9 cellular contexts compared by ENCODE assay signal in the genomic region with DNA sequence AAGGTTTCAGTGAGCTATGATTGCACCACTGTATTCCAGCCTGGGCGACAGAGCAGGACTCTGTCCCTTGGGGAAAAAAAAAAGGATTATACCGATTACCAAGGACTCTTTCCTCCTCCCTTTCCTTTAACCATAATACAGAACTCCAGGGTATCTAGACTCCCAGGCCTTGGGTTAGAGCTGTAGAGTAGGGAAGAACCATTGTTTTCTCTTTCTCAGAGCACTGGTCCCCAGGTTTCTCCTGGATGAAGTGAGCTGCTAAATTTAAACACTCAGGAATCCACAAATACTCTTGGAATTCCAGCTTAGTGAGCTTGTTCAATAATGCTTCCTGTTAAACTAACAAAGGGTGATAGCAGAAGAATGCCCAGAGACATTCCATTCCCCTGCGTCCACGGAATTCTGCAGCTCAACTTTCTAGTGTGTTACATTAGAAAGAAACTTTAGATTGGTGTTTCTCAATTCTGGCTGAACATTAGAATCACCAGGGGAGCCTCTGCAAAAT. TPM values are rescaled to one million over a fixed set of nuclear protein-coding genes. Genes with fewer than 3 reads are reported as not detected.
A peak's percentile ranks its signal among the peaks of the same experiment; 100 is the strongest.
DNase-seq lines count a peak whose midpoint lies in the region; ATAC-seq lines count a peak whose summit lies in the region.
"Had no signal": no experiment of that assay in that cellular context is flagged by ENCODE, and none has a peak within 500 bp of the region (broad histone marks: within the 10 kb centered on the region; RNA-seq: fewer than 3 reads in every experiment).

No MANE protein-coding gene starts in this region.

- intact Hi-C loops in left ventricle myocardium superior (cut with micrococcal nuclease): loop anchor here (10.0 kb wide), 1 partner anchor 46 kb away; no protein-coding TSS in a partner anchor

- peak overlapping the region; percentile 42 for H3K4me3 ChIP-seq in adipocyte (ENCODE audit: low read length)

- peaks cover 51% of the 10 kb centered on the region for H3K4me1 ChIP-seq in adipocyte (ENCODE audit: control insufficient read depth, insufficient read depth, low read length)

- DNase-seq in GM04504 (ENCODE audit: low read depth): peak; percentile 82
- DNase-seq in adipocyte (ENCODE audit: low read depth): peak; percentile 95
- DNase-seq in left ventricle myocardium superior: no peak
- DNase-seq in retina: peak; percentile 12
- no peak for DNase-seq in NCI-H1694 treated with DMSO at 0.1 percent for 48 hours (lab: John Stamatoyannopoulos, UW)
- DNase-seq: activated CD4-positive, alpha-beta T cell treated with anti-CD3 and anti-CD28 coated beads for 36 hours had no signal

- no peaks in the 10 kb centered on the region for H3K9me3 ChIP-seq in adipocyte (ENCODE audit: control insufficient read depth, low read length)

- peak overlapping the region; percentile 76 for H3K9ac ChIP-seq in adipocyte (ENCODE audit: low read length)

- no peaks in the 10 kb centered on the region for H3K27me3 ChIP-seq in adipocyte (replicated peaks; ENCODE audit: control insufficient read depth, insufficient read depth, low read length)

- H3K36me3 ChIP-seq in adipocyte (ENCODE audit: control insufficient read depth, insufficient read depth, low read length, severe bottlenecking): no peaks in the 10 kb centered on the region

- ATAC-seq in left ventricle myocardium superior (peak; percentile 57), GM18502 (IDR thresholded peaks at IDR 0.05; ENCODE audit: poor library complexity, unreplicated experiment) (no peak), HG03097 (IDR thresholded peaks at IDR 0.05; ENCODE audit: low FRiP score, unreplicated experiment) (no peak), HG02973 (IDR thresholded peaks at IDR 0.05; ENCODE audit: unreplicated experiment) (no peak)
- ATAC-seq: activated CD4-positive, alpha-beta T cell treated with anti-CD3 and anti-CD28 coated beads for 36 hours had no signal

RNA-seq across cellular contexts. Expression of a gene that starts 14.6 kb away (rescaled TPM):
- total RNA-seq in left ventricle myocardium superior: not detected
- total RNA-seq: activated CD4-positive, alpha-beta T cell treated with anti-CD3 and anti-CD28 coated beads for 36 hours had no signal

RNA-seq across cellular contexts. Expression of a gene that starts 38.0 kb away (rescaled TPM):
- 39.3 TPM for total RNA-seq in left ventricle myocardium superior

RNA-seq across cellular contexts. Expression of a gene that starts 45.8 kb away (rescaled TPM):
- total RNA-seq in left ventricle myocardium superior: not detected

Comparison
In these comparisons a context has a peak if more than half of its experiments do, and no peak if none do; other contexts are left out.
1. DNase-seq: peak in GM04504 (single experiment), adipocyte (single experiment) and retina (single experiment); none in left ventricle myocardium superior (single experiment) and NCI-H1694 treated with DMSO at 0.1 percent for 48 hours (single experiment).